8 cellular contexts compared by ENCODE assay signal in genomic region chr7:45574521-45575500, GRCh38. TPM values are rescaled to one million over a fixed set of nuclear protein-coding genes. Genes with fewer than 3 reads are reported as not detected.
DNase-seq lines count a peak whose midpoint lies in the region; TF ChIP-seq lines count a peak whose summit lies in the region.

No MANE protein-coding gene starts in this region.

- H2AFZ ChIP-seq in MM.1S (ENCODE audit: low read length), result peak overlapping the region; percentile 64

- H3K27ac ChIP-seq in 22Rv1 (no peak overlapping the region), MM.1S (ENCODE audit: low read length) (no peak overlapping the region), brain microvascular endothelial cell (no peak overlapping the region), tibial artery (no peak overlapping the region)

- H3K9me3 ChIP-seq in MM.1S (replicated peaks; ENCODE audit: insufficient read depth, low read length), result no peaks in the 10 kb centered on the region
- H3K9me3 ChIP-seq in tibial artery, result no peaks in the 10 kb centered on the region

- DNase-seq in GM10248 (ENCODE audit: extremely low spot score) (peak; percentile 55), MM.1S (peak; percentile 79), brain microvascular endothelial cell (peak; percentile 14), iris pigment epithelial cell (ENCODE audit: low read depth) (peak; percentile 65), tibial artery (peak in 1 of 2 donors; percentile 56), NCI-H1694 treated with DMSO at 0.1 percent for 48 hours (lab: John Stamatoyannopoulos, UW) (no peak), HT-29 (ENCODE audit: low spot score) (no peak)

- H3K4me3 ChIP-seq in MM.1S (ENCODE audit: low read length), result peak overlapping the region; percentile 93
- peak overlapping the region; percentile 43 for H3K4me3 ChIP-seq in brain microvascular endothelial cell (ENCODE audit: low read depth, low read length)
- H3K4me3 ChIP-seq in tibial artery, result peak overlapping the region; percentile 42 to 60

- H3K4me2 ChIP-seq in MM.1S (ENCODE audit: low read depth, low read length), result peak overlapping the region; percentile 100

- peaks cover 13% of the 10 kb centered on the region for H3K79me2 ChIP-seq in MM.1S (ENCODE audit: low read length)

- no peaks in the 10 kb centered on the region for H4K20me1 ChIP-seq in MM.1S (ENCODE audit: insufficient read depth, low read length)

- intact Hi-C loops in tibial artery (cut with DNase I; ENCODE audit: low total_unique reads), result no loop called here

- peak overlapping the region; percentile 75 for H3K9ac ChIP-seq in MM.1S (ENCODE audit: low read length)

- CTCF ChIA-PET in GM10248 (lab: Yijun Ruan, JAX), result no interaction called here

- no peaks in the 10 kb centered on the region for H3F3A ChIP-seq in MM.1S (ENCODE audit: insufficient read depth, low read length)

- H3K36me3 ChIP-seq in MM.1S (replicated peaks; ENCODE audit: insufficient read depth, low read length) (no peaks in the 10 kb centered on the region), brain microvascular endothelial cell (replicated peaks) (no peaks in the 10 kb centered on the region), tibial artery (no peaks in the 10 kb centered on the region)

- no peaks in the 10 kb centered on the region for H3K9me2 ChIP-seq in MM.1S (replicated peaks; ENCODE audit: insufficient read depth, low read length)

- peaks cover 8% of the 10 kb centered on the region; the same call in 1 of the 2 replicates for H3K4me1 ChIP-seq in MM.1S (ENCODE audit: low read length)
- H3K4me1 ChIP-seq in tibial artery, result peaks cover 0 to 16% (median 15%) of the 10 kb centered on the region in 4 donors

- in situ Hi-C loops in brain microvascular endothelial cell (cut with HindIII; ENCODE audit: low pct_ligation_motif_present, low sequenced_read_pairs), result no loop called here

- TF ChIP-seq CTCF in 22Rv1 (IDR thresholded peaks at IDR 0.05), result peak; percentile 54
- no peak for TF ChIP-seq CTCF in GM10248 (IDR thresholded peaks at IDR 0.05; ENCODE audit: control extremely low read depth, extremely low read depth, low read depth, missing control alignments)
- peak; percentile 15 for TF ChIP-seq CTCF in MM.1S (IDR thresholded peaks at IDR 0.05; ENCODE audit: low read length)
- peak; percentile 43 for TF ChIP-seq CTCF in brain microvascular endothelial cell (IDR thresholded peaks at IDR 0.05; ENCODE audit: low read depth, low read length, missing control alignments)
- TF ChIP-seq CTCF in tibial artery (IDR thresholded peaks at IDR 0.05), result no peak

- POLR2A ChIA-PET in GM10248 (lab: Yijun Ruan, JAX), result no interaction called here

- H3K27me3 ChIP-seq in MM.1S (replicated peaks; ENCODE audit: insufficient read depth, low read length) (no peaks in the 10 kb centered on the region), brain microvascular endothelial cell (replicated peaks) (peaks cover 47% of the 10 kb centered on the region), tibial artery (peaks cover 0 to 59% of the 10 kb centered on the region in 2 donors)

RNA-seq across cellular contexts. Expression of gene ADCY1, which starts 0.6 kb away (rescaled TPM):
- not detected in 2 replicates for total RNA-seq in HT-29 (2014; rRNA removed; shearing (Covaris generic))

Comparison
In these comparisons a context has a peak if more than half of its experiments do, and no peak if none do; other contexts are left out.
1. CTCF ChIP-seq: peak in 22Rv1 (single experiment), MM.1S (single experiment) and brain microvascular endothelial cell (single experiment); none in GM10248 (single experiment) and tibial artery (0 of 2).
2. DNase-seq: peak in GM10248 (single experiment), MM.1S (single experiment), brain microvascular endothelial cell (single experiment) and iris pigment epithelial cell (single experiment); none in NCI-H1694 treated with DMSO at 0.1 percent for 48 hours (single experiment) and HT-29 (single experiment).
3. H3K4me3 ChIP-seq: peak in every context shown above with its lines; median percentile 93 in MM.1S; 51 in tibial artery; 43 in brain microvascular endothelial cell.